8 cellular contexts compared by ENCODE assay signal in the genomic region with DNA sequence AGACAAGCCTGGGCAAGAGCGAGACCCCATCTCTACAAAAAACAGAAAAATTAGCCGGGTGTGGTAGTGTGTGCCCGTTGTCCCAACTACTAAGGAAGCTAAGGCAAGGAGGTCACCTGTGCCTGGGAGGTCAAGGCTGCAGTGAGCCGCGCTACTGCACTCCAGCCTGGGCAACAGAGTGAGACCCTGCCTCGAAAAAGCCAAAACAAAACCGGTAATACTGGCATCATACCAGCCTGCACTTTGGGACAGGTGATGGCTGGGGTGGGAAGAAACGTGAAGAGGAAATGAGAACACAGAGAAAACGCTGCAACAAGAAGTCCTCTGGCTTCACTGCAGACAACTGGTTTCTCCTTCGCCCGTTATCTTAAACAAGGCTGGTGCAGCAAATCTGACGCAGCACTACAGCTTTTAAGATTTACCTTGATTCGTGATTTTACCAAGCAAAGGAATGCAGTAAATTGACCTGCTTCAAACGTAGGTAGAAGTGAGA. TPM values are rescaled to one million over a fixed set of nuclear protein-coding genes. Genes with fewer than 3 reads are reported as not detected.
DNase-seq lines count a peak whose midpoint lies in the region; ATAC-seq, FAIRE-seq and TF ChIP-seq lines count a peak whose summit lies in the region.

No MANE protein-coding gene starts in this region.

- no peaks in the 10 kb centered on the region for H3K27me3 ChIP-seq in heart right ventricle

- DNase-seq in activated B cell treated with CpG ODN at 0.5 μM for 24 hours (peak; percentile 20), heart right ventricle (no peak), skeletal muscle cell (ENCODE audit: low read depth) (no peak), frontal cortex (ENCODE audit: low spot score in 2 of 2) (no peak), GM19238 (ENCODE audit: insufficient read length, low spot score) (no peak), D721Med (ENCODE audit: insufficient read length, low spot score) (no peak)

- peaks cover 5 to 43% (median 30%) of the 10 kb centered on the region in 9 donors for H3K4me1 ChIP-seq in heart right ventricle

- H3K27me3 Mint-ChIP-seq in activated B cell treated with CpG ODN at 0.5 μM for 24 hours = no peaks in the 10 kb centered on the region

- peak overlapping the region; percentile 93 for H3K4me3 Mint-ChIP-seq in activated B cell treated with CpG ODN at 0.5 μM for 24 hours

- FAIRE-seq in frontal cortex (lab: Jason Lieb, UNC) (no peak), D721Med (lab: Jason Lieb, UNC) (no peak)

- intact Hi-C loops in activated B cell treated with CpG ODN at 0.5 μM for 24 hours (cut with micrococcal nuclease) = loop anchor here (1.0 to 2.0 kb wide), 9 partner anchors 16 to 679 kb away; a partner anchor contains a TSS
- intact Hi-C loops in heart right ventricle (cut with DNase I) = loop anchor here in 2 of 10 donors (2.0 kb wide), 2 partner anchors 17 to 27 kb away; no protein-coding TSS in a partner anchor

- peak overlapping the region; percentile 85 to 99 (median 96) for H3K27ac ChIP-seq in heart right ventricle

- H3K27ac Mint-ChIP-seq in activated B cell treated with CpG ODN at 0.5 μM for 24 hours = peak overlapping the region; percentile 92

- H3K4me3 ChIP-seq in heart right ventricle (peak overlapping the region; percentile 48 to 86 (median 66)), skeletal muscle cell (ENCODE audit: low read depth, low read length) (peak overlapping the region; percentile 57)

- POLR2A ChIA-PET in activated B cell treated with CpG ODN at 0.5 μM for 24 hours (lab: Charles Lee) = interaction anchor here (0.6 to 4.6 kb wide), 20 partner anchors 10 to 678 kb away, joined by 3 to 87 read pairs (median 8); a partner anchor contains a TSS

- no peak for TF ChIP-seq CTCF in activated B cell treated with CpG ODN at 0.5 μM for 24 hours (IDR thresholded peaks at IDR 0.05)
- no peak for TF ChIP-seq CTCF in heart right ventricle (IDR thresholded peaks at IDR 0.05)
- TF ChIP-seq CTCF in D721Med (IDR thresholded peaks at IDR 0.05; ENCODE audit: insufficient read depth, missing control alignments) = no peak

- peaks cover 0 to 71% (median 37%) of the 10 kb centered on the region in 9 donors for H3K36me3 ChIP-seq in heart right ventricle

- peaks cover 29% of the 10 kb centered on the region for H3K4me1 Mint-ChIP-seq in activated B cell treated with CpG ODN at 0.5 μM for 24 hours

- no peaks in the 10 kb centered on the region for H3K9me3 ChIP-seq in heart right ventricle

- peaks cover 46% of the 10 kb centered on the region for H3K36me3 Mint-ChIP-seq in activated B cell treated with CpG ODN at 0.5 μM for 24 hours (ENCODE audit: low read depth)

- 18 to 20% methylated on average over 14 of the region's 14 CpGs for WGBS in heart right ventricle, 2 donors

- ATAC-seq in GM18873 (IDR thresholded peaks at IDR 0.05; ENCODE audit: low FRiP score, unreplicated experiment) = peak; percentile 16
- peak; percentile 13 for ATAC-seq in HG02943 (IDR thresholded peaks at IDR 0.05; ENCODE audit: low read depth, unreplicated experiment)
- peak; percentile 19 for ATAC-seq in activated B cell treated with CpG ODN at 0.5 μM for 24 hours (ENCODE audit: low read depth)
- peak in 6 of 8 donors; percentile 2 to 28 (median 6) for ATAC-seq in heart right ventricle

- CTCF ChIA-PET in activated B cell treated with CpG ODN at 0.5 μM for 24 hours (lab: Charles Lee) = interaction anchor here (0.9 to 2.8 kb wide), 6 partner anchors 18 to 79 kb away, joined by 3 to 23 read pairs (median 4); a partner anchor contains a TSS

- no peaks in the 10 kb centered on the region for H3K9me3 Mint-ChIP-seq in activated B cell treated with CpG ODN at 0.5 μM for 24 hours

RNA-seq across cellular contexts. Expression of a gene that starts 0.7 kb away (rescaled TPM):
- total RNA-seq in activated B cell treated with CpG ODN at 0.5 μM for 24 hours (110 and 119 TPM in 2 replicates), heart right ventricle (10 to 100 TPM; 39.9 to 56.8 (median 43.7) TPM), frontal cortex (38.3 TPM)
- 10 to 100 TPM; 21.3 to 41.0 TPM for polyA plus RNA-seq in heart right ventricle

RNA-seq across cellular contexts. Expression of a gene that starts 17.8 kb away (rescaled TPM):
- total RNA-seq in activated B cell treated with CpG ODN at 0.5 μM for 24 hours (84.5 and 101 TPM in 2 replicates), heart right ventricle (10 to 100 TPM; 26.3 to 57.4 (median 37.7) TPM), frontal cortex (81.5 TPM)
- 10 to 100 TPM; 45.5 to 65.0 TPM for polyA plus RNA-seq in heart right ventricle

RNA-seq across cellular contexts. Expression of a gene that starts 37.7 kb away (rescaled TPM):
- total RNA-seq in activated B cell treated with CpG ODN at 0.5 μM for 24 hours = 4.9 and 7.0 TPM in 2 replicates
- total RNA-seq in heart right ventricle = 1 to 10 TPM; 2.2 to 5.7 (median 3.2) TPM
- polyA plus RNA-seq in heart right ventricle = 10 to 100 TPM in 1 of 2 donors, 1 to 10 TPM in 1; 2.9 to 21.9 TPM
- total RNA-seq in frontal cortex = 12.6 TPM

RNA-seq across cellular contexts. Expression of a gene that starts 39.2 kb away (rescaled TPM):
- 5.5 and 6.1 TPM in 2 replicates for total RNA-seq in activated B cell treated with CpG ODN at 0.5 μM for 24 hours
- total RNA-seq in heart right ventricle = 10 to 100 TPM in 7 of 10 donors, 1 to 10 TPM in 3; 5.5 to 41.3 (median 29.9) TPM
- 10 to 100 TPM in 1 of 2 donors, 1 to 10 TPM in 1; 7.1 to 24.4 TPM for polyA plus RNA-seq in heart right ventricle
- under 0.01 TPM for total RNA-seq in frontal cortex
